Comparison of ENCODE assay signal across 16 cellular contexts in the genomic region with DNA sequence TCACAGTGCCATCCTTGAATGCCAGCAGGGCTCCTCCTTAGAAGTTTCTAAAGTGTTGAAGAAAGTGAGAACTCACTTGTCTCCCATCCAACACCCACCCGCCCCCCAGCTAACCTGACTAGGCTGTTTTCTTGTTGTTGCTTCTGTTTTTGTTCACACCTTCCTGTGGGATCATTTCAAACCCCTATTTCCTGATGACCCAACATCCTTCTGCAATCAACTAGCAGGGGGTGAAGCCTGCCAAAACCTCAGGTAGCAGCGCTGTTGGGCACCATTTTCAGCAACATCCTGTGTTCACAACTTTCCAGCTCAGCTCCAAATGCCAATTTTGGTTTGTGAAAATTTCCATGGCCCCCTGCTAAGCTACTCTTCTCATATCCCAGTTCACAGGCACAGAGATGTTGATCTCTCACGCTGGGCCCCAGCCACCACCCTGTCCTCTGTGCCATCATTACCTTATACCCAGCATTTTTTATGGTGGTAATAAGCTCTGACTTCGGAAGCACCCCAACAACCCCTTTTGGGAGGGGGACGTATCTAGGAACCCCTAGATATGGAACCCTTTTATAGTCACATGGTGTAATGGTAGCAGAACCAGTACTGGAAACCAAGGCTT. TPM values are rescaled to one million over a fixed set of nuclear protein-coding genes. Genes with fewer than 3 reads are reported as not detected.
DNase-seq lines count a peak whose midpoint lies in the region; ATAC-seq and TF ChIP-seq lines count a peak whose summit lies in the region.
"Had no signal": no experiment of that assay in that cellular context is flagged by ENCODE, and none has a peak within 500 bp of the region (broad histone marks: within the 10 kb centered on the region; RNA-seq: fewer than 3 reads in every experiment).

No MANE protein-coding gene starts in this region.

- H3K4me3 Mint-ChIP-seq in central memory CD8-positive, alpha-beta T cell, result peak overlapping the region; percentile 56
- H3K4me3 Mint-ChIP-seq in natural killer cell treated with Interleukin-12 subunit alpha and Interleukin-12 subunit beta and Interleukin-15 and Interleukin-18, amount 100 ng/mL, for 72 hours, result peak overlapping the region; percentile 62
- H3K4me3 Mint-ChIP-seq: CD4-positive, CD25-positive, alpha-beta regulatory T cell had no signal

- H3K4me3 ChIP-seq in BLaER1, result no peak overlapping the region
- H3K4me3 ChIP-seq in mucosa of descending colon, result no peak overlapping the region
- H3K4me3 ChIP-seq: GM23248 had no signal

- ATAC-seq in central memory CD8-positive, alpha-beta T cell (replicated peaks; ENCODE audit: extremely low read depth, poor library complexity, severe bottlenecking), result no peak
- peak; percentile 38 to 59 for ATAC-seq in natural killer cell treated with Interleukin-12 subunit alpha and Interleukin-12 subunit beta and Interleukin-15 and Interleukin-18, amount 100 ng/mL, for 72 hours
- no peak for ATAC-seq in mucosa of descending colon
- ATAC-seq: HCT116 had no signal

- no peaks in the 10 kb centered on the region for H3K36me3 ChIP-seq in BLaER1
- H3K36me3 ChIP-seq in mucosa of descending colon (ENCODE audit: low read depth), result no peaks in the 10 kb centered on the region

- peak overlapping the region; percentile 61 for H3K27ac Mint-ChIP-seq in central memory CD8-positive, alpha-beta T cell (ENCODE audit: low read depth)
- peak overlapping the region; percentile 80 to 89 for H3K27ac Mint-ChIP-seq in natural killer cell treated with Interleukin-12 subunit alpha and Interleukin-12 subunit beta and Interleukin-15 and Interleukin-18, amount 100 ng/mL, for 72 hours

- peak; percentile 57 for DNase-seq in NK-92 treated with Interleukin-12 subunit alpha and Interleukin-12 subunit beta, amount 100 ng/mL, for 24 hours (lab: John Stamatoyannopoulos, UW)
- no peak for DNase-seq in NK-92 (lab: John Stamatoyannopoulos, UW; ENCODE audit: unreplicated experiment)
- no peak for DNase-seq in central memory CD8-positive, alpha-beta T cell (ENCODE audit: low spot score in 2 of 2)
- DNase-seq in natural killer cell treated with Interleukin-12 subunit alpha and Interleukin-12 subunit beta and Interleukin-15 and Interleukin-18, amount 100 ng/mL, for 72 hours (ENCODE audit: low spot score), result no peak
- no peak for DNase-seq in NCI-H2196 (lab: John Stamatoyannopoulos, UW; ENCODE audit: unreplicated experiment)
- DNase-seq in mucosa of descending colon, result no peak
- DNase-seq: CD4-positive, CD25-positive, alpha-beta regulatory T cell; COR-L47; DMS153; DMS79 treated with DMSO at 0.1 percent for 48 hours; EL; GM23248 had no signal

- TF ChIP-seq CTCF in mucosa of descending colon (IDR thresholded peaks at IDR 0.05), result no peak

- peaks cover 20% of the 10 kb centered on the region for H3K9me3 Mint-ChIP-seq in central memory CD8-positive, alpha-beta T cell
- H3K9me3 Mint-ChIP-seq in natural killer cell treated with Interleukin-12 subunit alpha and Interleukin-12 subunit beta and Interleukin-15 and Interleukin-18, amount 100 ng/mL, for 72 hours, result peaks cover 6% of the 10 kb centered on the region

- H3K27me3 ChIP-seq in BLaER1, result no peaks in the 10 kb centered on the region

- peaks cover 11% of the 10 kb centered on the region for H3K9me3 ChIP-seq in BLaER1
- no peaks in the 10 kb centered on the region for H3K9me3 ChIP-seq in mucosa of descending colon

- peaks cover 6% of the 10 kb centered on the region for H3K36me3 Mint-ChIP-seq in central memory CD8-positive, alpha-beta T cell (ENCODE audit: insufficient read depth)
- peaks cover 43% of the 10 kb centered on the region for H3K36me3 Mint-ChIP-seq in natural killer cell treated with Interleukin-12 subunit alpha and Interleukin-12 subunit beta and Interleukin-15 and Interleukin-18, amount 100 ng/mL, for 72 hours
- H3K36me3 Mint-ChIP-seq: CD4-positive, CD25-positive, alpha-beta regulatory T cell had no signal

- no peak overlapping the region for H3K9ac ChIP-seq in BLaER1
- H3K9ac ChIP-seq: GM23248 had no signal

- intact Hi-C loops in mucosa of descending colon (cut with DNase I, micrococcal nuclease), result no loop called here

- H4K20me1 ChIP-seq in BLaER1, result no peaks in the 10 kb centered on the region

- H3K27me3 Mint-ChIP-seq in central memory CD8-positive, alpha-beta T cell, result no peaks in the 10 kb centered on the region
- H3K27me3 Mint-ChIP-seq in natural killer cell treated with Interleukin-12 subunit alpha and Interleukin-12 subunit beta and Interleukin-15 and Interleukin-18, amount 100 ng/mL, for 72 hours, result no peaks in the 10 kb centered on the region

- H3K4me1 ChIP-seq in BLaER1 (peaks cover 11% of the 10 kb centered on the region), mucosa of descending colon (ENCODE audit: low read depth) (no peaks in the 10 kb centered on the region)

- H3K27ac ChIP-seq in BLaER1, result no peak overlapping the region
- H3K27ac ChIP-seq: 22Rv1, GM23248, HL-60 had no signal

- H3K4me1 Mint-ChIP-seq in central memory CD8-positive, alpha-beta T cell, result peaks cover 77% of the 10 kb centered on the region
- H3K4me1 Mint-ChIP-seq in natural killer cell treated with Interleukin-12 subunit alpha and Interleukin-12 subunit beta and Interleukin-15 and Interleukin-18, amount 100 ng/mL, for 72 hours (ENCODE audit: low read depth in 2 of 2), result peaks cover 76 to 90% of the 10 kb centered on the region in 2 donors

- peak overlapping the region; percentile 36 for H3K4me2 ChIP-seq in BLaER1

RNA-seq across cellular contexts. Expression of a gene that starts 41.4 kb away (rescaled TPM):
- 10 to 100 TPM; 16.1 to 35.8 TPM for total RNA-seq in natural killer cell treated with Interleukin-12 subunit alpha and Interleukin-12 subunit beta and Interleukin-15 and Interleukin-18, amount 100 ng/mL, for 72 hours
- 1 to 10 TPM; 3.6 to 5.0 (median 3.9) TPM for total RNA-seq in mucosa of descending colon

Comparison
In these comparisons a context has a peak if more than half of its experiments do, and no peak if none do; other contexts are left out.
1. ATAC-seq: peak in natural killer cell treated with Interleukin-12 subunit alpha and Interleukin-12 subunit beta and Interleukin-15 and Interleukin-18, amount 100 ng/mL, for 72 hours (2 of 2); none in central memory CD8-positive, alpha-beta T cell (single experiment) and mucosa of descending colon (single experiment).